In genomic region chr9:19113964-19114679, GRCh38 we compare ENCODE assay signal across 2 cellular contexts.
TF ChIP-seq lines count a peak whose summit lies in the region.

No MANE protein-coding gene starts in this region.

TF ChIP-seq in IMR-90, 13 proteins besides CTCF, POLR2A, EP300 and RAD21 (continued from another document):
- TF ChIP-seq BHLHE40 (IDR thresholded peaks at IDR 0.05; ENCODE audit: low read depth, low read length) (no peak), CHD1 (IDR thresholded peaks at IDR 0.05; ENCODE audit: low read depth, low read length) (no peak), SMC3 (IDR thresholded peaks at IDR 0.05; ENCODE audit: low read depth, low read length) (no peak), ELK1 (IDR thresholded peaks at IDR 0.05; ENCODE audit: borderline replicate concordance, low read depth, low read length) (no peak), RFX5 (IDR thresholded peaks at IDR 0.05; ENCODE audit: low read depth, low read length) (no peak), MAFK (IDR thresholded peaks at IDR 0.05; ENCODE audit: low read depth, low read length) (no peak), MAZ (IDR thresholded peaks at IDR 0.05; ENCODE audit: borderline replicate concordance, low read depth, low read length) (no peak)
- TF ChIP-seq, protein P1, sequence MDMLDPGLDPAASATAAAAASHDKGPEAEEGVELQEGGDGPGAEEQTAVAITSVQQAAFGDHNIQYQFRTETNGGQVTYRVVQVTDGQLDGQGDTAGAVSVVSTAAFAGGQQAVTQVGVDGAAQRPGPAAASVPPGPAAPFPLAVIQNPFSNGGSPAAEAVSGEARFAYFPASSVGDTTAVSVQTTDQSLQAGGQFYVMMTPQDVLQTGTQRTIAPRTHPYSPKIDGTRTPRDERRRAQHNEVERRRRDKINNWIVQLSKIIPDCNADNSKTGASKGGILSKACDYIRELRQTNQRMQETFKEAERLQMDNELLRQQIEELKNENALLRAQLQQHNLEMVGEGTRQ (IDR thresholded peaks at IDR 0.05; ENCODE audit: low read depth, low read length) = no peak
TF ChIP-seq in IMR-90: peak in this region for 0.

TF ChIP-seq in HEK293T, 16 proteins besides CTCF, POLR2A, EP300 and RAD21 (continued from another document):
- TF ChIP-seq PKNOX1 (IDR thresholded peaks at IDR 0.05) (no peak), SP1 (IDR thresholded peaks at IDR 0.05) (no peak), CTBP1 (IDR thresholded peaks at IDR 0.05; ENCODE audit: borderline replicate concordance) (no peak), BHLHE40 (IDR thresholded peaks at IDR 0.05; ENCODE audit: borderline replicate concordance) (no peak)
TF ChIP-seq in HEK293T: peak in this region for 0.
